In genomic region chr13:75754936-75755335, GRCh38 we compare ENCODE assay signal across 18 cellular contexts.
A peak's percentile ranks its signal among the peaks of the same experiment; 100 is the strongest.
DNase-seq lines count a peak whose midpoint lies in the region; ATAC-seq lines count a peak whose summit lies in the region.
"Had no signal": no experiment of that assay in that cellular context is flagged by ENCODE, and none has a peak within 500 bp of the region (broad histone marks: within the 10 kb centered on the region; RNA-seq: fewer than 3 reads in every experiment).

No MANE protein-coding gene starts in this region.

- peak overlapping the region; percentile 42; the same call in 1 of the 2 replicates for H3K27ac ChIP-seq in SJCRH30
- H3K27ac ChIP-seq in mesenchymal stem cell (ENCODE audit: low read length, poor library complexity, severe bottlenecking), result no peak overlapping the region
- H3K27ac ChIP-seq: 22Rv1; A549; BLaER1 treated with 17β-estradiol and CSF1 and Interleukin-3, amounts not matched to agents 10 nM and 100 nM; C4-2B had no signal

- H3K27me3 ChIP-seq in SJCRH30 (no peaks in the 10 kb centered on the region), mesenchymal stem cell (ENCODE audit: control insufficient read depth in 1 of 2, insufficient read depth in 1 of 2, low read length in 2 of 2) (no peaks in the 10 kb centered on the region)
- H3K27me3 ChIP-seq: BLaER1 treated with 17β-estradiol and CSF1 and Interleukin-3, amounts not matched to agents 10 nM and 100 nM had no signal

- H3K14ac ChIP-seq in mesenchymal stem cell (ENCODE audit: low read length in 2 of 2), result no peak overlapping the region

- no peak overlapping the region for H2AFZ ChIP-seq in mesenchymal stem cell (ENCODE audit: low read depth, low read length)

- 98% methylated on average over 3 of the region's 3 CpGs for WGBS in mesenchymal stem cell

- no peak overlapping the region for H2BK15ac ChIP-seq in mesenchymal stem cell (ENCODE audit: low read depth, poor library complexity, severe bottlenecking)

- H3K4me2 ChIP-seq in mesenchymal stem cell (ENCODE audit: low read length, poor library complexity, severe bottlenecking), result no peak overlapping the region
- H3K4me2 ChIP-seq: A549; BLaER1 treated with 17β-estradiol and CSF1 and Interleukin-3, amounts not matched to agents 10 nM and 100 nM had no signal

- no peak overlapping the region for H3K23ac ChIP-seq in mesenchymal stem cell (ENCODE audit: low read length in 2 of 2)

- H3K36me3 ChIP-seq in SJCRH30 (no peaks in the 10 kb centered on the region), mesenchymal stem cell (ENCODE audit: control insufficient read depth in 1 of 2, insufficient read depth in 2 of 2, low read depth in 1 of 2, low read length in 2 of 2) (peaks cover 0 to 10% of the 10 kb centered on the region in 2 experiments)

- intact Hi-C loops in sciatic nerve (cut with DNase I), result no loop called here

- H3K9me3 ChIP-seq in SJCRH30 (replicated peaks) (peaks cover 4% of the 10 kb centered on the region; the same call in 1 of the 2 replicates), mesenchymal stem cell (ENCODE audit: control insufficient read depth, low read length) (no peaks in the 10 kb centered on the region)
- H3K9me3 ChIP-seq: A549 had no signal

- H4K8ac ChIP-seq in mesenchymal stem cell (ENCODE audit: low read length), result no peak overlapping the region

- no peak overlapping the region for H3K9ac ChIP-seq in mesenchymal stem cell (ENCODE audit: low read length)
- H3K9ac ChIP-seq: BLaER1 treated with 17β-estradiol and CSF1 and Interleukin-3, amounts not matched to agents 10 nM and 100 nM had no signal

- H2BK12ac ChIP-seq in mesenchymal stem cell (ENCODE audit: low read length in 2 of 2), result no peak overlapping the region

- H3K18ac ChIP-seq in mesenchymal stem cell (ENCODE audit: low read depth in 1 of 2, low read length in 2 of 2), result no peak overlapping the region

- H2BK120ac ChIP-seq in mesenchymal stem cell (ENCODE audit: low read depth, low read length), result no peak overlapping the region

- H3K79me1 ChIP-seq in mesenchymal stem cell (replicated peaks; ENCODE audit: low read length, poor library complexity, severe bottlenecking), result peaks cover 29% of the 10 kb centered on the region

- DNase-seq in ELF-1 (ENCODE audit: low read depth, low spot score), result peak; percentile 6
- peak; percentile 56 to 63 for DNase-seq in SJCRH30
- DNase-seq in sciatic nerve (ENCODE audit: low spot score), result no peak
- DNase-seq in HuH-7 (ENCODE audit: low spot score), result no peak
- no peak for DNase-seq in NCI-H774 (lab: John Stamatoyannopoulos, UW)
- DNase-seq in mesenchymal stem cell, result no peak
- DNase-seq: AML-193; Caco-2; Calu3; CD4-positive, alpha-beta T cell; CD8-positive, alpha-beta T cell; DMS79 treated with DMSO at 0.1 percent for 48 hours; GDM1 had no signal

- H2AK5ac ChIP-seq in mesenchymal stem cell (ENCODE audit: low read length, severe bottlenecking), result no peak overlapping the region

- no peak overlapping the region for H2BK5ac ChIP-seq in mesenchymal stem cell (ENCODE audit: low read depth, low read length, poor library complexity, severe bottlenecking)

- no peak overlapping the region for H3K4ac ChIP-seq in mesenchymal stem cell (ENCODE audit: low read depth in 1 of 2, low read length in 2 of 2)

- peaks cover 10% of the 10 kb centered on the region; the same call in 1 of the 2 replicates for H3K4me1 ChIP-seq in SJCRH30
- H3K4me1 ChIP-seq in mesenchymal stem cell (ENCODE audit: control insufficient read depth, insufficient read depth, low read depth, low read length), result no peaks in the 10 kb centered on the region

- ATAC-seq in sciatic nerve, result peak; percentile 59
- ATAC-seq: A549; CD8-positive, alpha-beta T cell; GM12878 had no signal

- H4K91ac ChIP-seq in mesenchymal stem cell (ENCODE audit: low read length), result no peak overlapping the region

- no peak overlapping the region for H3K4me3 ChIP-seq in SJCRH30
- no peak overlapping the region for H3K4me3 ChIP-seq in mesenchymal stem cell (ENCODE audit: insufficient read depth in 1 of 2, low read depth in 1 of 2, low read length in 2 of 2)
- H3K4me3 ChIP-seq: A549; BLaER1 treated with 17β-estradiol and CSF1 and Interleukin-3, amounts not matched to agents 10 nM and 100 nM; GM12878 had no signal

Comparison
In these comparisons a context has a peak if more than half of its experiments do, and no peak if none do; other contexts are left out.
1. DNase-seq: peak in ELF-1 (single experiment) and SJCRH30 (2 of 2); none in sciatic nerve (single experiment), HuH-7 (single experiment), NCI-H774 (single experiment) and mesenchymal stem cell (single experiment).